Comparison of ENCODE assay signal across 21 cellular contexts in genomic region chr20:41669708-41670263, GRCh38. TPM values are rescaled to one million over a fixed set of nuclear protein-coding genes. Genes with fewer than 3 reads are reported as not detected.
DNase-seq lines count a peak whose midpoint lies in the region; ATAC-seq, FAIRE-seq and TF ChIP-seq lines count a peak whose summit lies in the region.
"Had no signal": no experiment of that assay in that cellular context is flagged by ENCODE, and none has a peak within 500 bp of the region (broad histone marks: within the 10 kb centered on the region; RNA-seq: fewer than 3 reads in every experiment).

No MANE protein-coding gene starts in this region.

- H3K9me3 Mint-ChIP-seq in MCF 10A (ENCODE audit: unreplicated experiment): no peaks in the 10 kb centered on the region
- no peaks in the 10 kb centered on the region for H3K9me3 Mint-ChIP-seq in activated naive CD8-positive, alpha-beta T cell treated with anti-CD3 and anti-CD28 coated beads, Interleukin-2, amount 50 U/mL, for 24 hours
- H3K9me3 Mint-ChIP-seq: stimulated activated naive B cell treated with anti-CD40 and anti-IgM and Interleukin-4, amounts not matched to agents 10 μg/mL and 1 μg/mL and 100 μg/mL, for 72 hours had no signal

- H3K27me3 ChIP-seq in mammary epithelial cell (ENCODE audit: insufficient read depth, low read length): no peaks in the 10 kb centered on the region
- peaks cover 46% of the 10 kb centered on the region for H3K27me3 ChIP-seq in PC-3 (ENCODE audit: low read length)
- no peaks in the 10 kb centered on the region for H3K27me3 ChIP-seq in K562 (ENCODE audit: control insufficient read depth in 2 of 2, insufficient read depth in 2 of 2, low read length in 2 of 2)

- intact Hi-C loops in mammary epithelial cell (cut with micrococcal nuclease): no loop called here
- intact Hi-C loops in MCF 10A (cut with micrococcal nuclease): no loop called here
- intact Hi-C loops in PC-3 (cut with micrococcal nuclease): no loop called here
- intact Hi-C loops in K562 (cut with micrococcal nuclease): no loop called here

- no peak; a peak in 1 of 4 replicates for TF ChIP-seq RAD21 in K562 (CRISPR knock-in tag; conservative IDR thresholded peaks at IDR 0.05 in 1 of 2, IDR thresholded peaks at IDR 0.05 in 1 of 2)

- ATAC-seq in PC-3: no peak
- peak; percentile 98 for ATAC-seq in K562
- ATAC-seq in activated naive CD8-positive, alpha-beta T cell treated with anti-CD3 and anti-CD28 coated beads, Interleukin-2, amount 50 U/mL, for 24 hours: no peak
- ATAC-seq: CD8-positive, alpha-beta T cell; stimulated activated naive B cell treated with anti-CD40 and anti-IgM and Interleukin-4, amounts not matched to agents 10 μg/mL and 1 μg/mL and 100 μg/mL, for 72 hours; T-helper 17 cell had no signal

- H3K36me3 Mint-ChIP-seq in MCF 10A (ENCODE audit: insufficient read depth, unreplicated experiment): no peaks in the 10 kb centered on the region
- no peaks in the 10 kb centered on the region for H3K36me3 Mint-ChIP-seq in activated naive CD8-positive, alpha-beta T cell treated with anti-CD3 and anti-CD28 coated beads, Interleukin-2, amount 50 U/mL, for 24 hours (ENCODE audit: low read depth)
- H3K36me3 Mint-ChIP-seq: CD8-positive, alpha-beta T cell; naive B cell; stimulated activated naive B cell treated with anti-CD40 and anti-IgM and Interleukin-4, amounts not matched to agents 10 μg/mL and 1 μg/mL and 100 μg/mL, for 72 hours had no signal

- peaks cover 6% of the 10 kb centered on the region for H3K4me1 Mint-ChIP-seq in MCF 10A (ENCODE audit: insufficient read depth, unreplicated experiment)
- H3K4me1 Mint-ChIP-seq in activated naive CD8-positive, alpha-beta T cell treated with anti-CD3 and anti-CD28 coated beads, Interleukin-2, amount 50 U/mL, for 24 hours: no peaks in the 10 kb centered on the region
- H3K4me1 Mint-ChIP-seq: T-helper 17 cell had no signal

- no peak overlapping the region for H3K4me2 ChIP-seq in mammary epithelial cell (ENCODE audit: insufficient read depth, low read depth, low read length)
- peak overlapping the region; percentile 10; the same call in 1 of the 2 replicates for H3K4me2 ChIP-seq in PC-3 (ENCODE audit: low read length)
- peak overlapping the region; percentile 86 for H3K4me2 ChIP-seq in K562 (ENCODE audit: insufficient read depth, low read length)

- H4K20me1 ChIP-seq in mammary epithelial cell (ENCODE audit: insufficient read depth, low read length): no peaks in the 10 kb centered on the region
- no peaks in the 10 kb centered on the region for H4K20me1 ChIP-seq in PC-3 (ENCODE audit: low read length)
- H4K20me1 ChIP-seq in K562 (replicated peaks; ENCODE audit: control insufficient read depth, insufficient read depth, low read length): no peaks in the 10 kb centered on the region

- H3K9me3 ChIP-seq in mammary epithelial cell (replicated peaks; ENCODE audit: insufficient read depth, low read length) (no peaks in the 10 kb centered on the region), PC-3 (ENCODE audit: low read length) (no peaks in the 10 kb centered on the region), K562 (replicated peaks; ENCODE audit: control insufficient read depth, insufficient read depth, low read depth, low read length) (peaks cover 4% of the 10 kb centered on the region)
- H3K9me3 ChIP-seq: HAP-1, prostate gland, spleen had no signal

- BruUV-seq in mammary epithelial cell (replicated peaks; lab: Mats Ljungman, UMichigan) (no TSS peak), MCF 10A (replicated peaks; lab: Mats Ljungman, UMichigan) (no TSS peak), PC-3 (replicated peaks; lab: Mats Ljungman, UMichigan) (no TSS peak), K562 (replicated peaks; lab: Mats Ljungman, UMichigan) (TSS peak; percentile 89)

- H3K4me3 ChIP-seq in mammary epithelial cell (replicated peaks in 1 of 3; ENCODE audit: insufficient read depth in 1 of 3, low read depth in 2 of 3, low read length in 3 of 3) (no peak overlapping the region), PC-3 (ENCODE audit: low read length) (no peak overlapping the region), K562 (peak overlapping the region; percentile 7; the same call in 1 of the 2 replicates)
- H3K4me3 ChIP-seq: HAP-1, prostate gland, spleen had no signal

- H3K9ac ChIP-seq in mammary epithelial cell (ENCODE audit: insufficient read depth, low read length) (no peak overlapping the region), PC-3 (ENCODE audit: low read length) (no peak overlapping the region), K562 (ENCODE audit: insufficient read depth in 1 of 2, low read depth in 2 of 2, low read length in 2 of 2) (peak overlapping the region; percentile 73 to 85)

- FAIRE-seq in K562 (lab: Jason Lieb, UNC) (peak; percentile 91), urothelium cell line (lab: Jason Lieb, UNC) (no peak)
- FAIRE-seq: A204.1, endothelial cell of umbilical vein, GM12892 had no signal

- DNase-seq in mammary epithelial cell (peak; percentile 14), MCF 10A (ENCODE audit: unreplicated experiment) (no peak), PC-3 (no peak), K562 (ENCODE audit: extremely low read depth in 1 of 4, low spot score in 3 of 4) (peak; percentile 49 to 84 (median 67)), urothelium cell line (ENCODE audit: low spot score) (peak; percentile 31), GM13976 (ENCODE audit: low spot score) (no peak), NCI-H1417 (lab: John Stamatoyannopoulos, UW) (no peak)
- DNase-seq in activated naive CD8-positive, alpha-beta T cell treated with anti-CD3 and anti-CD28 coated beads, Interleukin-2, amount 50 U/mL, for 24 hours: no peak
- DNase-seq: activated CD8-positive, alpha-beta memory T cell treated with anti-CD3 and anti-CD28 coated beads, Interleukin-2, amount 50 U/mL, for 4 hours; activated gamma-delta T cell treated with Interleukin-2 at 50 U/mL for 16 hours; CD8-positive, alpha-beta T cell; naive B cell; NCI-H748 treated with DMSO at 0.1 percent for 48 hours; spleen; stimulated activated naive B cell treated with anti-CD40 and anti-IgM and Interleukin-4, amounts not matched to agents 10 μg/mL and 1 μg/mL and 100 μg/mL, for 72 hours; T-helper 17 cell had no signal

- H3K4me3 Mint-ChIP-seq in MCF 10A (ENCODE audit: unreplicated experiment): no peak overlapping the region
- H3K4me3 Mint-ChIP-seq in activated naive CD8-positive, alpha-beta T cell treated with anti-CD3 and anti-CD28 coated beads, Interleukin-2, amount 50 U/mL, for 24 hours: no peak overlapping the region
- H3K4me3 Mint-ChIP-seq: CD8-positive, alpha-beta T cell; stimulated activated naive B cell treated with anti-CD40 and anti-IgM and Interleukin-4, amounts not matched to agents 10 μg/mL and 1 μg/mL and 100 μg/mL, for 72 hours; T-helper 17 cell had no signal

- WGBS in mammary epithelial cell (ENCODE audit: low coverage, missing lambda C conversion rate): 61% methylated on average over 6 of the region's 6 CpGs
- WGBS in K562 (ENCODE audit: insufficient coverage, low coverage, missing lambda C conversion rate): 2% methylated on average over 6 of the region's 6 CpGs

- no peak overlapping the region for H3K27ac Mint-ChIP-seq in MCF 10A (ENCODE audit: low read depth, unreplicated experiment)
- H3K27ac Mint-ChIP-seq in activated naive CD8-positive, alpha-beta T cell treated with anti-CD3 and anti-CD28 coated beads, Interleukin-2, amount 50 U/mL, for 24 hours: no peak overlapping the region
- H3K27ac Mint-ChIP-seq: CD8-positive, alpha-beta T cell; stimulated activated naive B cell treated with anti-CD40 and anti-IgM and Interleukin-4, amounts not matched to agents 10 μg/mL and 1 μg/mL and 100 μg/mL, for 72 hours; T-helper 17 cell had no signal

- no peaks in the 10 kb centered on the region for H3K9me2 ChIP-seq in PC-3 (replicated peaks; ENCODE audit: low read length)

- H3K27ac ChIP-seq in mammary epithelial cell (ENCODE audit: insufficient read depth, low read depth, low read length) (no peak overlapping the region), PC-3 (ENCODE audit: low read length) (no peak overlapping the region), K562 (ENCODE audit: extremely low read depth, low read depth, low read length) (peak overlapping the region; percentile 78)
- H3K27ac ChIP-seq: prostate gland, spleen had no signal

- peak; percentile 65 for TF ChIP-seq POLR2A in K562 (conservative IDR thresholded peaks at IDR 0.05)

- in situ Hi-C loops in mammary epithelial cell (cut with MboI; ENCODE audit: low sequenced_read_pairs in 2 of 2): no loop called here
- in situ Hi-C loops in K562 (cut with MboI): no loop called here
- in situ Hi-C loops in GM13976 (cut with MboI; ENCODE audit: low sequenced_read_pairs, unreplicated experiment): no loop called here

- TF ChIP-seq CTCF in mammary epithelial cell (conservative IDR thresholded peaks at IDR 0.05 in 1 of 2, IDR thresholded peaks at IDR 0.05 in 1 of 2; ENCODE audit: extremely low read depth in 1 of 2, insufficient read depth in 1 of 2, low read depth in 1 of 2, low read length in 2 of 2) (no peak), MCF 10A (IDR thresholded peaks at IDR 0.05; ENCODE audit: unreplicated experiment) (no peak), PC-3 (conservative IDR thresholded peaks at IDR 0.05; ENCODE audit: low read depth, low read length) (no peak), K562 (IDR thresholded peaks at IDR 0.05 in 2 of 3, conservative IDR thresholded peaks at IDR 0.05 in 1 of 3; ENCODE audit: insufficient read depth in 2 of 3, low read depth in 1 of 3, low read length in 3 of 3) (no peak), GM13976 (IDR thresholded peaks at IDR 0.05; ENCODE audit: borderline replicate concordance, control extremely low read depth, extremely low read depth, insufficient read depth, missing control alignments) (no peak)

- H3K27me3 Mint-ChIP-seq in MCF 10A (ENCODE audit: insufficient read depth, unreplicated experiment): peaks cover 27% of the 10 kb centered on the region
- H3K27me3 Mint-ChIP-seq in activated naive CD8-positive, alpha-beta T cell treated with anti-CD3 and anti-CD28 coated beads, Interleukin-2, amount 50 U/mL, for 24 hours: peaks cover 25% of the 10 kb centered on the region

- H3K9me1 ChIP-seq in K562 (ENCODE audit: control insufficient read depth, insufficient read depth, low read length): no peaks in the 10 kb centered on the region

- TF ChIP-seq EP300 in K562 (IDR thresholded peaks at IDR 0.05; ENCODE audit: low read length): no peak

- H3K79me2 ChIP-seq in mammary epithelial cell (ENCODE audit: insufficient read depth, low read length) (no peaks in the 10 kb centered on the region), PC-3 (ENCODE audit: low read length) (no peaks in the 10 kb centered on the region), K562 (ENCODE audit: control insufficient read depth, insufficient read depth, low read length) (no peaks in the 10 kb centered on the region)

- dilution Hi-C loops in mammary epithelial cell (cut with HindIII; ENCODE audit: low sequenced_read_pairs): no loop called here

- H2AFZ ChIP-seq in mammary epithelial cell (ENCODE audit: low read depth, low read length): peak overlapping the region; percentile 11
- peak overlapping the region; percentile 36; the same call in 1 of the 2 replicates for H2AFZ ChIP-seq in PC-3 (ENCODE audit: low read length)
- peak overlapping the region; percentile 76 for H2AFZ ChIP-seq in K562 (ENCODE audit: low read depth, low read length)

- POLR2A ChIA-PET in MCF 10A (lab: Yijun Ruan, JAX) (no interaction called here), PC-3 (lab: Charles Lee; ENCODE audit: unreplicated experiment) (no interaction called here), K562 (lab: Yijun Ruan, JAX) (interaction anchor here (0.5 to 0.6 kb wide), 3 partner anchors 14 to 276 kb away, joined by 3 to 4 read pairs (median 3); no protein-coding TSS in a partner anchor)

- H3K36me3 ChIP-seq in mammary epithelial cell (ENCODE audit: insufficient read depth, low read length) (no peaks in the 10 kb centered on the region), PC-3 (ENCODE audit: low read depth, low read length) (no peaks in the 10 kb centered on the region), K562 (ENCODE audit: control insufficient read depth, insufficient read depth, low read length) (no peaks in the 10 kb centered on the region)
- H3K36me3 ChIP-seq: HAP-1, prostate gland, spleen had no signal

- H3K4me1 ChIP-seq in mammary epithelial cell (ENCODE audit: insufficient read depth, low read length) (peaks cover 3% of the 10 kb centered on the region), PC-3 (ENCODE audit: insufficient read depth, low read length) (no peaks in the 10 kb centered on the region), K562 (replicated peaks in 1 of 2; ENCODE audit: control insufficient read depth in 2 of 2, insufficient read depth in 2 of 2, low read length in 2 of 2) (peaks cover 13 to 20% of the 10 kb centered on the region in 2 experiments)
- H3K4me1 ChIP-seq: HAP-1, prostate gland, spleen had no signal

- CTCF ChIA-PET in mammary epithelial cell (lab: Charles Lee; ENCODE audit: low non-redundant PET): no interaction called here
- CTCF ChIA-PET in MCF 10A (lab: Yijun Ruan, JAX): interaction anchor here (0.5 kb wide), 1 partner anchor 1523 kb away, joined by 3 read pairs; no protein-coding TSS in a partner anchor
- CTCF ChIA-PET in PC-3 (lab: Charles Lee): no interaction called here
- CTCF ChIA-PET in K562 (lab: Yijun Ruan, JAX; ENCODE audit: low intra/inter-chr PET ratio): no interaction called here

- H3F3A ChIP-seq in PC-3 (ENCODE audit: low read length, unreplicated experiment): no peaks in the 10 kb centered on the region

RNA-seq across cellular contexts. Expression of gene CHD6, which starts 51.6 kb away (rescaled TPM):
- total RNA-seq in mammary epithelial cell (10 to 100 TPM; 27.0 to 28.2 TPM), MCF 10A (2022) (27.1 and 27.2 TPM in 2 replicates), PC-3 (2014; rRNA removed) (19.5 and 34.7 TPM in 2 replicates), K562 (2014; rRNA removed) (12.8 and 13.3 TPM in 2 replicates), K562 (2014; rRNA removed; fragmentation: Illumina TruSeq; extraction: Trizol) (24.2 and 31.3 TPM in 2 replicates), K562 (2015; rRNA removed; fragmentation: Illumina TruSeq; extraction: Trizol) (18.9 and 21.6 TPM in 2 replicates), K562 (2021) (19.8 and 22.5 TPM in 2 replicates)
- polyA plus RNA-seq in mammary epithelial cell (6.0 TPM), K562 (2011; rRNA removed) (15.0 and 16.4 TPM in 2 replicates), K562 (2014; fragmentation: Illumina TruSeq; extraction: Trizol) (10.8 and 11.4 TPM in 2 replicates), K562 (2014; fragmentation: Nextera tagmentation; extraction: Ambion mirVana) (10 to 100 TPM in 1 of 2 experiments, 1 to 10 TPM in 1; 3.9 to 10.9 TPM), K562 (2014; rRNA removed) (8.5 and 9.0 TPM in 2 replicates)
- 32.2 TPM for polyA minus RNA-seq in mammary epithelial cell
- 59.5 and 192 TPM in 2 replicates for total RNA-seq in K562 (2011; cell fraction: chromatin; rRNA removed; ENCODE audit: low replicate concordance)
- 37.7 and 41.8 TPM in 2 replicates for total RNA-seq in K562 (2011; cell fraction: nucleolus; rRNA removed)
- 62.7 and 85.0 TPM in 2 replicates for total RNA-seq in K562 (2011; cell fraction: nucleoplasm; rRNA removed)
- 4.9 and 9.2 TPM in 2 replicates for polyA plus RNA-seq in K562 (2011; cell fraction: cytosol; rRNA removed)
- polyA plus RNA-seq in K562 (2011; cell fraction: nucleus; rRNA removed): 81.7 and 82.2 TPM in 2 replicates
- 7.4 and 11.0 TPM in 2 replicates for polyA plus RNA-seq in K562 (2012)
- polyA minus RNA-seq in K562 (2011; rRNA and poly(A)+ RNA removed): 61.9 and 104 TPM in 2 replicates
- polyA minus RNA-seq in K562 (2011; cell fraction: cytosol; rRNA and poly(A)+ RNA removed): 13.1 and 16.2 TPM in 2 replicates
- 78.5 and 164 TPM in 2 replicates for polyA minus RNA-seq in K562 (2011; cell fraction: nucleus; rRNA and poly(A)+ RNA removed)

Comparison
In these comparisons a context has a peak if more than half of its experiments do, and no peak if none do; other contexts are left out.
1. DNase-seq: peak in mammary epithelial cell (single experiment), K562 (4 of 4) and urothelium cell line (single experiment); none in MCF 10A (single experiment), PC-3 (single experiment), GM13976 (single experiment), NCI-H1417 (0 of 3) and activated naive CD8-positive, alpha-beta T cell treated with anti-CD3 and anti-CD28 coated beads, Interleukin-2, amount 50 U/mL, for 24 hours (single experiment).
2. H2AFZ ChIP-seq: peak in every context shown above with its lines; median percentile 76 in K562; 36 in PC-3; 11 in mammary epithelial cell.
3. H3K9ac ChIP-seq: peak in K562 (2 of 2); none in mammary epithelial cell (single experiment) and PC-3 (single experiment).